1 cellular context compared by ENCODE assay signal in the genomic region with DNA sequence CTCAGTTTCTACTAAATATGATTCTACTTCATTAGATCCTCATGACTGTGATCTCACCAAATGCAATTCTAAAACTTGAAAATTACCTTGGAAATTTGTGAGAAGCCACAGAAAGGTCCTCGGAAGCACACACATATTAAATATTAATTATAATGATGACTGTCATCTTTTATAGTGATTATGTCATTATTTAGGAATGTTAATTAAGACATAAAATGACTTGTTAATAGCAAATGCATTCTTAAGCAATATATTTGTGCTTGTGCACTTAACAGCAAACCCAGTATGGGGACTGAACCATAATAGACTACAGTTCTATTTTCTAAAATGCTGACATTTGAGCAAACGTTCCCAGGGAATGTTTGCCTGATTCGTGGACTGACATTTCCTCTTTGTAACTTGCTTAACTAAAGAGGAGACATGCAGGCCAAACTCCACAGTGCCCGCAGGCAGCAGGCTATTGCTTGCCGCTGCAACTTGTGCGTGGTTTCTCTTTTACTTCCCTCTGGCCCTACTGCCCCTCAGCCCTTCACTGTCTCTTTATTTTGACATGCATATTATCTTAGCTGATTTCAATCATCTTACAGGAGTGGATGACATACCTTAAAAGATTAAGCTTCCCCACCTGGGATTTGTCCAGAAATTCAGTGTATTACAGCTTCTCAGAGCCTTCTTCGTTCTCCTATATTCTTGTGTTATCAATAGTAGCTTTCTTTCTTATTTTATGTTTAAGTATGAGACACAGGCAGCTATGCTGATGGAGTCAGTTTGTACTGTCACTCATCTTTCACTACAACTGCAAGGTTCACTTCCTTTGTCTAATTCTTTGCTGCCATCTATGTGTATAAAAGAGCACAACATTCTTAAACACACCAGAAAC.
A peak's percentile ranks its signal among the peaks of the same experiment; 100 is the strongest.
TF ChIP-seq lines count a peak whose summit lies in the region.

No MANE protein-coding gene starts in this region.

TF ChIP-seq in HEK293, 187 proteins besides CTCF, POLR2A, EP300 and RAD21 (continued from another document):
- TF ChIP-seq, protein P1, sequence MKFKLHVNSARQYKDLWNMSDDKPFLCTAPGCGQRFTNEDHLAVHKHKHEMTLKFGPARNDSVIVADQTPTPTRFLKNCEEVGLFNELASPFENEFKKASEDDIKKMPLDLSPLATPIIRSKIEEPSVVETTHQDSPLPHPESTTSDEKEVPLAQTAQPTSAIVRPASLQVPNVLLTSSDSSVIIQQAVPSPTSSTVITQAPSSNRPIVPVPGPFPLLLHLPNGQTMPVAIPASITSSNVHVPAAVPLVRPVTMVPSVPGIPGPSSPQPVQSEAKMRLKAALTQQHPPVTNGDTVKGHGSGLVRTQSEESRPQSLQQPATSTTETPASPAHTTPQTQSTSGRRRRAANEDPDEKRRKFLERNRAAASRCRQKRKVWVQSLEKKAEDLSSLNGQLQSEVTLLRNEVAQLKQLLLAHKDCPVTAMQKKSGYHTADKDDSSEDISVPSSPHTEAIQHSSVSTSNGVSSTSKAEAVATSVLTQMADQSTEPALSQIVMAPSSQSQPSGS (tag by site-specific recombination; IDR thresholded peaks at IDR 0.05; ENCODE audit: low read depth): peak; percentile 91
- TF ChIP-seq REST (tag by site-specific recombination; IDR thresholded peaks at IDR 0.05) (no peak), ZBTB6 (tag by site-specific recombination; IDR thresholded peaks at IDR 0.05) (no peak), ZSCAN16 (tag by site-specific recombination; IDR thresholded peaks at IDR 0.05) (0 out of 2 replicates have a peak, but pooled peaks have one; percentile 12), BCL6B (tag by site-specific recombination; IDR thresholded peaks at IDR 0.05) (no peak), ZNF670 (tag by site-specific recombination; IDR thresholded peaks at IDR 0.05; ENCODE audit: low read depth) (no peak), ZBTB20 (tag by site-specific recombination; IDR thresholded peaks at IDR 0.05) (0 out of 2 replicates have a peak, but pooled peaks have one; percentile 17), PRDM1 (tag by site-specific recombination; IDR thresholded peaks at IDR 0.05) (peak; percentile 45; the same call in 1 of the 2 replicates), ZNF610 (tag by site-specific recombination; IDR thresholded peaks at IDR 0.05; ENCODE audit: borderline replicate concordance) (no peak), FEZF1 (tag by site-specific recombination; IDR thresholded peaks at IDR 0.05) (peak; percentile 34; the same call in 1 of the 2 replicates), ZNF549 (tag by site-specific recombination; IDR thresholded peaks at IDR 0.05) (no peak), ZBTB8A (tag by site-specific recombination; IDR thresholded peaks at IDR 0.05) (peak; percentile 53; the same call in 1 of the 2 replicates), TRIM28 (IDR thresholded peaks at IDR 0.05; ENCODE audit: borderline replicate concordance, low read length) (peak; percentile 78), ZNF654 (tag by site-specific recombination; IDR thresholded peaks at IDR 0.05; ENCODE audit: low read depth) (peak; percentile 93)
